Comparison of ENCODE assay signal across 16 cellular contexts in genomic region chr3:177145954-177146353, GRCh38. TPM values are rescaled to one million over a fixed set of nuclear protein-coding genes. Genes with fewer than 3 reads are reported as not detected.
DNase-seq lines count a peak whose midpoint lies in the region; ATAC-seq, FAIRE-seq and TF ChIP-seq lines count a peak whose summit lies in the region.
"Had no signal": no experiment of that assay in that cellular context is flagged by ENCODE, and none has a peak within 500 bp of the region (broad histone marks: within the 10 kb centered on the region; RNA-seq: fewer than 3 reads in every experiment).

No MANE protein-coding gene starts in this region.

- peak overlapping the region; percentile 59 for H3K27ac Mint-ChIP-seq in activated CD4-positive, alpha-beta T cell treated with anti-CD3 and anti-CD28 coated beads for 36 hours
- H3K27ac Mint-ChIP-seq in activated naive CD8-positive, alpha-beta T cell: peak overlapping the region; percentile 84

- no TSS peak for BruUV-seq in HepG2 (replicated peaks; lab: Mats Ljungman, UMichigan)

- H3F3A ChIP-seq in MM.1S (ENCODE audit: insufficient read depth, low read length): peaks cover 67% of the 10 kb centered on the region

- H4K20me1 ChIP-seq in MM.1S (ENCODE audit: insufficient read depth, low read length) (peaks cover 32% of the 10 kb centered on the region), HepG2 (ENCODE audit: insufficient read depth, low read length) (peaks cover 70% of the 10 kb centered on the region)

- peak; percentile 30 for ATAC-seq in activated CD4-positive, alpha-beta T cell treated with anti-CD3 and anti-CD28 coated beads for 36 hours
- no peak for ATAC-seq in HepG2

- no peaks in the 10 kb centered on the region for H3K27me3 ChIP-seq in MM.1S (replicated peaks; ENCODE audit: insufficient read depth, low read length)
- no peaks in the 10 kb centered on the region for H3K27me3 ChIP-seq in neutrophil
- no peaks in the 10 kb centered on the region for H3K27me3 ChIP-seq in HepG2 (ENCODE audit: control insufficient read depth in 1 of 2, insufficient read depth in 2 of 2, low read length in 2 of 2)
- no peaks in the 10 kb centered on the region for H3K27me3 ChIP-seq in MG63
- H3K27me3 ChIP-seq: upper lobe of left lung had no signal

- DNase-seq in activated CD4-positive, alpha-beta T cell treated with anti-CD3 and anti-CD28 coated beads for 36 hours: no peak
- DNase-seq in activated CD4-positive, alpha-beta T cell treated with anti-CD3 and anti-CD28 coated beads, Interleukin-2, amount 50 U/mL, for 48 hours: no peak
- peak; percentile 68 for DNase-seq in MM.1S
- no peak for DNase-seq in HepG2 (ENCODE audit: low spot score)
- DNase-seq in SIG-M5 treated with dmso at 0.1 percent for 504 hours (lab: John Stamatoyannopoulos, UW; ENCODE audit: unreplicated experiment): no peak
- no peak for DNase-seq in MG63
- DNase-seq: ACHN; activated CD8-positive, alpha-beta memory T cell treated with anti-CD3 and anti-CD28 coated beads, Interleukin-2, amount 50 U/mL, for 48 hours; mesenchymal stem cell; NCI-H2171; stimulated activated CD4-positive, alpha-beta T cell treated with anti-CD3 and anti-CD28 coated beads, Interleukin-12 subunit alpha, Interleukin-12 subunit beta, amount 100 ng/mL, for 4 hours; upper lobe of left lung had no signal

- H3K9ac ChIP-seq in MM.1S (ENCODE audit: low read length) (peak overlapping the region; percentile 52), HepG2 (ENCODE audit: insufficient read depth, low read depth, low read length) (no peak overlapping the region)
- H3K9ac ChIP-seq: parathyroid adenoma had no signal

- H3K4me1 ChIP-seq in MM.1S (ENCODE audit: low read length) (peaks cover 87% of the 10 kb centered on the region), neutrophil (ENCODE audit: control insufficient read depth in 1 of 2, insufficient read depth in 1 of 2, low read depth in 1 of 2, low read length in 1 of 2) (peaks cover 13 to 23% of the 10 kb centered on the region in 2 experiments), HepG2 (ENCODE audit: insufficient read depth, low read length) (peaks cover 70% of the 10 kb centered on the region)

- H3K27ac ChIP-seq in MM.1S (ENCODE audit: low read length) (peak overlapping the region; percentile 90), neutrophil (peak overlapping the region; percentile 44), HepG2 (ENCODE audit: extremely low read length, insufficient read depth, low read length) (no peak overlapping the region)
- H3K27ac ChIP-seq: parathyroid adenoma had no signal

- no peak for TF ChIP-seq CTCF in MM.1S (IDR thresholded peaks at IDR 0.05; ENCODE audit: low read length)
- TF ChIP-seq CTCF in neutrophil (IDR thresholded peaks at IDR 0.05): no peak
- no peak for TF ChIP-seq CTCF in HepG2 (CRISPR knock-in tag; IDR thresholded peaks at IDR 0.05)

- TF ChIP-seq RAD21 in HepG2 (CRISPR knock-in tag; IDR thresholded peaks at IDR 0.05): no peak

- H3K27me3 Mint-ChIP-seq in activated CD4-positive, alpha-beta T cell treated with anti-CD3 and anti-CD28 coated beads for 36 hours: no peaks in the 10 kb centered on the region
- no peaks in the 10 kb centered on the region for H3K27me3 Mint-ChIP-seq in activated naive CD8-positive, alpha-beta T cell

- peak overlapping the region; percentile 80 for H3K4me2 ChIP-seq in MM.1S (ENCODE audit: low read depth, low read length)
- H3K4me2 ChIP-seq in HepG2 (ENCODE audit: low read depth, low read length): no peak overlapping the region

- peak overlapping the region; percentile 19 for H3K4me3 ChIP-seq in MM.1S (ENCODE audit: low read length)
- no peak overlapping the region for H3K4me3 ChIP-seq in neutrophil (ENCODE audit: low read depth in 1 of 2, low read length in 1 of 2)
- no peak overlapping the region for H3K4me3 ChIP-seq in HepG2 (replicated peaks in 1 of 3; ENCODE audit: insufficient read depth in 1 of 3, low read depth in 2 of 3, low read length in 3 of 3)
- no peak overlapping the region for H3K4me3 ChIP-seq in MG63
- H3K4me3 ChIP-seq: upper lobe of left lung had no signal

- peaks cover 79% of the 10 kb centered on the region for H3K4me1 Mint-ChIP-seq in activated CD4-positive, alpha-beta T cell treated with anti-CD3 and anti-CD28 coated beads for 36 hours
- H3K4me1 Mint-ChIP-seq in activated naive CD8-positive, alpha-beta T cell (ENCODE audit: low read depth): peaks cover 85% of the 10 kb centered on the region

- TF ChIP-seq EP300 in HepG2 (IDR thresholded peaks at IDR 0.05; ENCODE audit: low read depth in 2 of 2, low read length in 2 of 2) (no peak), HepG2 (CRISPR knock-in tag; IDR thresholded peaks at IDR 0.05; ENCODE audit: borderline replicate concordance) (no peak)

- H3K4me3 Mint-ChIP-seq in activated CD4-positive, alpha-beta T cell treated with anti-CD3 and anti-CD28 coated beads for 36 hours: peak overlapping the region; percentile 12
- peak overlapping the region; percentile 60 for H3K4me3 Mint-ChIP-seq in activated naive CD8-positive, alpha-beta T cell

- H3K36me3 ChIP-seq in MM.1S (replicated peaks; ENCODE audit: insufficient read depth, low read length) (no peaks in the 10 kb centered on the region; the same call in 1 of the 2 replicates), neutrophil (no peaks in the 10 kb centered on the region), HepG2 (replicated peaks in 1 of 2; ENCODE audit: control insufficient read depth in 1 of 2, insufficient read depth in 2 of 2, low read length in 2 of 2) (no peaks in the 10 kb centered on the region; a peak in 1 of 5 replicates), MG63 (peaks cover 15% of the 10 kb centered on the region; the same call in 1 of the 2 replicates)
- H3K36me3 ChIP-seq: upper lobe of left lung had no signal

- H3K9me2 ChIP-seq in MM.1S (replicated peaks; ENCODE audit: insufficient read depth, low read length): no peaks in the 10 kb centered on the region

- CTCF ChIA-PET in activated CD4-positive, alpha-beta T cell treated with anti-CD3 and anti-CD28 coated beads for 36 hours (lab: Charles Lee): interaction anchor here (1.1 to 2.0 kb wide), 6 partner anchors 15 to 87 kb away, joined by 3 to 5 read pairs (median 4); no protein-coding TSS in a partner anchor
- CTCF ChIA-PET in HepG2 (lab: Yijun Ruan, JAX; ENCODE audit: low intra/inter-chr PET ratio, low total read pairs): no interaction called here

- POLR2A ChIA-PET in activated CD4-positive, alpha-beta T cell treated with anti-CD3 and anti-CD28 coated beads for 36 hours (lab: Charles Lee): interaction anchor here (0.6 to 1.0 kb wide), 3 partner anchors 43 to 52 kb away, joined by 3 to 4 read pairs (median 4); no protein-coding TSS in a partner anchor
- POLR2A ChIA-PET in HepG2 (lab: Yijun Ruan, JAX): no interaction called here

- no peak for TF ChIP-seq POLR2A in HepG2 (IDR thresholded peaks at IDR 0.05; ENCODE audit: insufficient read depth in 1 of 2, low read depth in 2 of 2, low read length in 2 of 2)

- H3K79me2 ChIP-seq in MM.1S (ENCODE audit: low read length) (peaks cover 99% of the 10 kb centered on the region), HepG2 (ENCODE audit: insufficient read depth, low read length) (peaks cover 96% of the 10 kb centered on the region)

- H2AFZ ChIP-seq in MM.1S (ENCODE audit: low read length) (no peak overlapping the region), HepG2 (ENCODE audit: low read length) (no peak overlapping the region)
- H2AFZ ChIP-seq: parathyroid adenoma had no signal

- WGBS in HepG2 (ENCODE audit: low lambda C conversion rate): 97% methylated on average over 2 of the region's 2 CpGs

- H3K9me3 Mint-ChIP-seq in activated CD4-positive, alpha-beta T cell treated with anti-CD3 and anti-CD28 coated beads for 36 hours (ENCODE audit: low read depth): no peaks in the 10 kb centered on the region
- no peaks in the 10 kb centered on the region for H3K9me3 Mint-ChIP-seq in activated naive CD8-positive, alpha-beta T cell (ENCODE audit: low read depth)

- in situ Hi-C loops in HepG2 (cut with HindIII; ENCODE audit: extremely low pct_ligation_motif_present, low pct_unique_long_range_greater_than_20kb): no loop called here

- intact Hi-C loops in activated CD4-positive, alpha-beta T cell treated with anti-CD3 and anti-CD28 coated beads for 36 hours (cut with DNase I, micrococcal nuclease): loop anchor here (2.0 to 5.0 kb wide), 3 partner anchors 49 to 211 kb away; no protein-coding TSS in a partner anchor
- intact Hi-C loops in HepG2 (cut with micrococcal nuclease; ENCODE audit: unreplicated experiment): no loop called here

- H3K9me3 ChIP-seq in MM.1S (replicated peaks; ENCODE audit: insufficient read depth, low read length): no peaks in the 10 kb centered on the region
- no peaks in the 10 kb centered on the region for H3K9me3 ChIP-seq in neutrophil
- no peaks in the 10 kb centered on the region for H3K9me3 ChIP-seq in HepG2 (ENCODE audit: low read length)
- H3K9me3 ChIP-seq in MG63: no peaks in the 10 kb centered on the region
- H3K9me3 ChIP-seq: upper lobe of left lung had no signal

- no peak for FAIRE-seq in HepG2 (lab: Jason Lieb, UNC)
- FAIRE-seq: GM12891 had no signal

- peaks cover 12% of the 10 kb centered on the region for H3K36me3 Mint-ChIP-seq in activated CD4-positive, alpha-beta T cell treated with anti-CD3 and anti-CD28 coated beads for 36 hours (ENCODE audit: low read depth)
- H3K36me3 Mint-ChIP-seq in activated naive CD8-positive, alpha-beta T cell: peaks cover 6% of the 10 kb centered on the region

RNA-seq across cellular contexts. Expression of gene TBL1XR1, which starts 51.3 kb away (rescaled TPM):
- total RNA-seq in activated CD4-positive, alpha-beta T cell treated with anti-CD3 and anti-CD28 coated beads for 36 hours: 100 to 1,000 TPM; 164 to 226 TPM
- 62.5 and 108 TPM in 2 replicates for total RNA-seq in HepG2 (2016; rRNA removed; fragmentation: Illumina TruSeq; extraction: Trizol)
- total RNA-seq in HepG2 (2016; cell fraction: cytosol; rRNA removed; fragmentation: Illumina TruSeq; extraction: Trizol; ENCODE audit: low read depth): 10.8 TPM in 2 replicates
- 67.0 and 111 TPM in 2 replicates for total RNA-seq in HepG2 (2016; cell fraction: insoluble cytoplasmic fraction; rRNA removed; fragmentation: Illumina TruSeq; extraction: Trizol)
- total RNA-seq in HepG2 (2016; cell fraction: membrane; rRNA removed; fragmentation: Illumina TruSeq; extraction: Trizol): 31.7 and 36.1 TPM in 2 replicates
- total RNA-seq in HepG2 (2016; cell fraction: nucleus; rRNA removed; fragmentation: Illumina TruSeq; extraction: Trizol): 58.6 and 64.8 TPM in 2 replicates
- polyA plus RNA-seq in HepG2 (2011; rRNA removed): 49.2 and 57.7 TPM in 2 replicates
- 12.2 and 20.2 TPM in 2 replicates for polyA plus RNA-seq in HepG2 (2011; cell fraction: cytosol; rRNA removed)
- 20.1 and 30.6 TPM in 2 replicates for polyA plus RNA-seq in HepG2 (2011; cell fraction: nucleus; rRNA removed)
- 21.8 and 27.0 TPM in 2 replicates for polyA plus RNA-seq in HepG2 (2012)
- 1.9 and 2.1 TPM in 2 replicates for polyA plus RNA-seq in HepG2 (2016; cell fraction: cytosol; fragmentation: Illumina TruSeq; extraction: Trizol; ENCODE audit: low read depth)
- polyA plus RNA-seq in HepG2 (2016; cell fraction: insoluble cytoplasmic fraction; fragmentation: Illumina TruSeq; extraction: Trizol; ENCODE audit: low read depth): 38.3 and 42.9 TPM in 2 replicates
- 6.4 and 9.9 TPM in 2 replicates for polyA plus RNA-seq in HepG2 (2016; cell fraction: membrane; fragmentation: Illumina TruSeq; extraction: Trizol; ENCODE audit: low read depth)
- 53.4 and 55.7 TPM in 2 replicates for polyA plus RNA-seq in HepG2 (2016; cell fraction: nucleus; fragmentation: Illumina TruSeq; extraction: Trizol; ENCODE audit: insufficient read depth, low read depth)
- polyA minus RNA-seq in HepG2 (2011; rRNA and poly(A)+ RNA removed; ENCODE audit: low replicate concordance): 126 and 330 TPM in 2 replicates
- 128 and 166 TPM in 2 replicates for polyA minus RNA-seq in HepG2 (2011; cell fraction: cytosol; rRNA and poly(A)+ RNA removed)
- polyA minus RNA-seq in HepG2 (2011; cell fraction: nucleus; rRNA and poly(A)+ RNA removed): 187 and 199 TPM in 2 replicates
- 99.0 and 103 TPM in 2 replicates for total RNA-seq in MG63 (2014; rRNA removed; shearing (Covaris generic); ENCODE audit: low replicate concordance)
